16 cellular contexts compared by ENCODE assay signal in the genomic region with DNA sequence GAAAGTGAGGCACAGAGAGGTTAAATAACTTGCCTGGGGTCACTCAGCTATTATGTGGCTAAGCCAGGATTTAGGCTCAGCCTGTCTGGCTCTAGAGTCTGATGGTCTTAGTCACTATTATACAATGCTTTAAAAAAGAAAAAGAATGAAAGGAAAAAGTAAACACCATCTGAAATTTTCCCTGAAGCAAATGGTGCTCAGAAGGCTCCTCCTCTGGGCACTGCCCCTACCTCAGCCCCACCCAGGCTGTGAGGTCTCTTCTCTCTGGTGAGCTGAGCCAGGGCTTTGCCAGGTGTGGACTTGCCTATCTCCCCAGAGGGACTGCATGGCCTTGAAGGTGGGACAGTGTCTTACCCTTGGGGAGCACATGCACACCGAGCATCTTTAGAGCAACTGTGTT.
DNase-seq lines count a peak whose midpoint lies in the region; ATAC-seq, FAIRE-seq and TF ChIP-seq lines count a peak whose summit lies in the region.
"Had no signal": no experiment of that assay in that cellular context is flagged by ENCODE, and none has a peak within 500 bp of the region (broad histone marks: within the 10 kb centered on the region; RNA-seq: fewer than 3 reads in every experiment).

No MANE protein-coding gene starts in this region.

- H3K36me3 ChIP-seq in RWPE2 (ENCODE audit: low read depth) (no peaks in the 10 kb centered on the region), keratinocyte (ENCODE audit: control insufficient read depth in 2 of 2, extremely low read depth in 1 of 2, insufficient read depth in 2 of 2, low read length in 2 of 2) (no peaks in the 10 kb centered on the region)
- H3K36me3 ChIP-seq: Peyer's patch had no signal

- H3K4me3 Mint-ChIP-seq in HFFc6 = peak overlapping the region; percentile 22; the same call in 1 of the 2 replicates

- H3K27me3 Mint-ChIP-seq in HFFc6 (ENCODE audit: insufficient read depth) = no peaks in the 10 kb centered on the region; the same call in 1 of the 2 replicates

- H4K20me1 ChIP-seq in keratinocyte (ENCODE audit: control insufficient read depth, extremely low read depth, insufficient read depth, low read length) = no peaks in the 10 kb centered on the region

- no peaks in the 10 kb centered on the region for H3K27me3 ChIP-seq in RWPE2 (ENCODE audit: insufficient read depth, poor library complexity, severe bottlenecking)
- H3K27me3 ChIP-seq in keratinocyte (ENCODE audit: control insufficient read depth, extremely low read depth, insufficient read depth, low read length) = no peaks in the 10 kb centered on the region
- H3K27me3 ChIP-seq: Peyer's patch had no signal

- no peak overlapping the region for H3K27ac Mint-ChIP-seq in HFFc6

- H2AFZ ChIP-seq in keratinocyte (ENCODE audit: control insufficient read depth, low read length) = no peak overlapping the region

- TF ChIP-seq CTCF in HFFc6 (IDR thresholded peaks at IDR 0.05) (no peak), RWPE2 (IDR thresholded peaks at IDR 0.05; ENCODE audit: poor library complexity, severe bottlenecking) (no peak), keratinocyte (optimal IDR thresholded peaks at IDR 0.05 in 1 of 3, IDR thresholded peaks at IDR 0.05 in 1 of 3, conservative IDR thresholded peaks at IDR 0.05 in 1 of 3; ENCODE audit: extremely low read depth in 1 of 3, insufficient read depth in 2 of 3, low read length in 3 of 3) (no peak)

- H3K4me3 ChIP-seq in RWPE2 (ENCODE audit: severe bottlenecking) (no peak overlapping the region), keratinocyte (ENCODE audit: control insufficient read depth in 2 of 3, extremely low read depth in 1 of 3, insufficient read depth in 2 of 3, low read depth in 1 of 3, low read length in 3 of 3) (no peak overlapping the region)
- H3K4me3 ChIP-seq: A549, K562, Peyer's patch had no signal

- DNase-seq in Daoy (ENCODE audit: low read depth) = peak; percentile 21
- DNase-seq in HFFc6 = no peak
- no peak for DNase-seq in RWPE2 (ENCODE audit: low spot score)
- DNase-seq in keratinocyte (ENCODE audit: low read depth, low spot score) = no peak
- no peak for DNase-seq in NCI-H1105 (lab: John Stamatoyannopoulos, UW)
- no peak for DNase-seq in NCI-H82 treated with DMSO at 0.1 percent for 48 hours (lab: John Stamatoyannopoulos, UW; ENCODE audit: unreplicated experiment)
- DNase-seq in NCI-H2196 (lab: John Stamatoyannopoulos, UW; ENCODE audit: unreplicated experiment) = no peak
- DNase-seq: NCI-H1436 treated with DMSO at 0.1 percent for 48 hours, NCI-H2029 treated with DMSO at 0.1 percent for 48 hours, NCI-H2171 treated with DMSO at 0.1 percent for 48 hours, NCI-H82, Peyer's patch, SIG-M5 had no signal

- no peaks in the 10 kb centered on the region for H3K9me3 Mint-ChIP-seq in HFFc6

- peak; percentile 49 for FAIRE-seq in keratinocyte (lab: Jason Lieb, UNC)
- FAIRE-seq: A549, K562 had no signal

- H3K36me3 Mint-ChIP-seq in HFFc6 (ENCODE audit: low read depth) = peaks cover 4% of the 10 kb centered on the region; the same call in 1 of the 2 replicates

- H3K4me2 ChIP-seq in keratinocyte (ENCODE audit: control insufficient read depth, extremely low read depth, insufficient read depth, low read depth, low read length) = no peak overlapping the region
- H3K4me2 ChIP-seq: A549 had no signal

- H3K27ac ChIP-seq in RWPE2 (ENCODE audit: poor library complexity, severe bottlenecking) (no peak overlapping the region), keratinocyte (ENCODE audit: control insufficient read depth, insufficient read depth, low read length) (no peak overlapping the region)
- H3K27ac ChIP-seq: A549, C4-2B, Peyer's patch had no signal

- H3K9me1 ChIP-seq in keratinocyte (ENCODE audit: control insufficient read depth, extremely low read depth, insufficient read depth, low read length) = no peaks in the 10 kb centered on the region

- H3K4me1 ChIP-seq in RWPE2 (ENCODE audit: insufficient read depth, poor library complexity, severe bottlenecking) (peaks cover 21% of the 10 kb centered on the region), keratinocyte (ENCODE audit: control insufficient read depth, extremely low read depth, insufficient read depth, low read length) (peaks cover 20% of the 10 kb centered on the region)

- H3K9ac ChIP-seq in keratinocyte (ENCODE audit: control insufficient read depth, extremely low read depth, insufficient read depth, low read length) = no peak overlapping the region

- no peaks in the 10 kb centered on the region for H3K9me3 ChIP-seq in RWPE2 (ENCODE audit: severe bottlenecking)
- no peaks in the 10 kb centered on the region for H3K9me3 ChIP-seq in keratinocyte (ENCODE audit: control insufficient read depth, low read depth, low read length)
- H3K9me3 ChIP-seq: A549, Peyer's patch had no signal

- peaks cover 42% of the 10 kb centered on the region for H3K4me1 Mint-ChIP-seq in HFFc6 (ENCODE audit: low read depth)

- H3K79me2 ChIP-seq in keratinocyte (ENCODE audit: control insufficient read depth, insufficient read depth, low read length) = no peaks in the 10 kb centered on the region

- dilution Hi-C loops in keratinocyte (cut with MboI; ENCODE audit: extremely low pct_ligation_motif_present, low sequenced_read_pairs) = no loop called here

- ATAC-seq in RWPE2 (ENCODE audit: low read depth) = peak; percentile 40; the same call in 1 of the 3 replicates
- ATAC-seq: A549, K562 had no signal
